Comparison of ENCODE assay signal across 8 cellular contexts in the genomic region with DNA sequence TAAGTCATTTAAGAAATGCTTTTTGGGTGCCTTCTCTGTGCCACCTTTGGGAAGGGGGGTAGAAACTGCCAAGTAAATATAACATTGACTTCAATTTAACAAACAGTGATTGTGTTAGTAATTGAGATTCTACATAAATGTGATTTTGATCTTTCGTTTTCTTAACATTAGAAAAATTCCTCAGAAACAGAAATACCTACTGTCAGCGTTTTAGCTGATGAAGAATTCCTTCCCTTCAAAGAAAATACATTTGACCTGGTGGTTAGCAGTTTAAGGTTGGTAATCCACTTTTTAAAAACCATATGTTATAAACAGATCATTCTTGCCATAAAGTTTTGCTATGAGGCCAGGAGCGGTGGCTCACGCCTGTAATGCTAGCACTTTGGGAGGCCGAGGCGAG.
"Had no signal": no experiment of that assay in that cellular context is flagged by ENCODE, and none has a peak within 500 bp of the region (broad histone marks: within the 10 kb centered on the region; RNA-seq: fewer than 3 reads in every experiment).

No MANE protein-coding gene starts in this region.

- DNase-seq: GDM1, GF-D8 had no signal

- ATAC-seq: GM12878 had no signal

- FAIRE-seq: G401.6, GM12878, GM12891, GM12892, GM18507, GM19239 had no signal

- H3K4me3 ChIP-seq: GM12878 had no signal
